Comparison of ENCODE assay signal across 20 cellular contexts in the genomic region with DNA sequence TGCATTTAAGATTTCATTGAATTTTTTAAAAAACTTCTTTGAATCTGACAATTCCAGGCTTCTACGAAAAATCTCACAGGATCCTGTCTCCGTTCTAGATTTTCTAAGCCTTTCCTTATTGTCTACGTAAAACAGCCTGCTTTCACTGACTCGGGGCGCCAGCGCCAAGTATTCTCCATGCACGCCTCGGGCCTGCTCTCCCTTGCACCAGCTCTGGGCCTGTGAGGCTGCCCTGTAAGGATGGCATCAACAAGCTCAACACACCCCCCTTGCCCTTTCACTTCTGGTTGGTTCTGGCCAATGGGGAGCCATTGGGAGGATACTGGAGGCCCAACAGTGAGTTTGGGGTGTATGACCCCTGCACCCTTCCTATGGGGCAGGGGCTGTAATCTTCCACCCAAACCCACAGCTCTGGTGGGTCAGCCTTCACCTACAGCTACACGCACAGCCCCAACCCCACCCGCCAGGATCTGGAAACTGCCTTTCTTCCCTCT. TPM values are rescaled to one million over a fixed set of nuclear protein-coding genes. Genes with fewer than 3 reads are reported as not detected.
DNase-seq lines count a peak whose midpoint lies in the region; ATAC-seq, FAIRE-seq and TF ChIP-seq lines count a peak whose summit lies in the region.
"Had no signal": no experiment of that assay in that cellular context is flagged by ENCODE, and none has a peak within 500 bp of the region (broad histone marks: within the 10 kb centered on the region; RNA-seq: fewer than 3 reads in every experiment).

No MANE protein-coding gene starts in this region.

- ATAC-seq in aorta (ENCODE audit: low FRiP score), result no peak
- ATAC-seq: A549 had no signal

- no peak for TF ChIP-seq POLR2A in vagina (IDR thresholded peaks at IDR 0.05)

- peaks cover 7% of the 10 kb centered on the region for H3K36me3 ChIP-seq in right atrium auricular region
- peaks cover 0 to 12% of the 10 kb centered on the region in 2 donors for H3K36me3 ChIP-seq in vagina
- peaks cover 0 to 3% of the 10 kb centered on the region in 2 donors for H3K36me3 ChIP-seq in aorta (ENCODE audit: control insufficient read depth in 1 of 2, insufficient read depth in 2 of 2, low read length in 1 of 2)
- H3K36me3 ChIP-seq: Peyer's patch had no signal

- H3K27ac Mint-ChIP-seq in osteocyte (ENCODE audit: unreplicated experiment), result no peak overlapping the region
- H3K27ac Mint-ChIP-seq: B cell, CD14-positive monocyte had no signal

- DNase-seq in right atrium auricular region (ENCODE audit: low spot score) (peak; percentile 30), cardiac septum (ENCODE audit: low spot score) (no peak), ecto neural progenitor cell (ENCODE audit: low spot score) (peak; percentile 28), osteocyte (ENCODE audit: extremely low spot score, unreplicated experiment) (peak; percentile 69), vagina (ENCODE audit: extremely low spot score in 2 of 2) (peak; percentile 60 to 92), urothelium cell line (ENCODE audit: low spot score) (no peak), SW 1271 (lab: John Stamatoyannopoulos, UW) (no peak), aorta (no peak)
- DNase-seq: DMS79, KG1, NCI-H1092 treated with DMSO at 0.1 percent for 48 hours, NCI-H2029 treated with DMSO at 0.1 percent for 48 hours, NCI-H226, NCI-H524 had no signal

- H3K4me3 Mint-ChIP-seq in osteocyte (ENCODE audit: unreplicated experiment), result no peak overlapping the region
- H3K4me3 Mint-ChIP-seq: B cell, CD14-positive monocyte had no signal

- H3K4me1 ChIP-seq in right atrium auricular region, result no peaks in the 10 kb centered on the region
- no peaks in the 10 kb centered on the region for H3K4me1 ChIP-seq in vagina
- no peaks in the 10 kb centered on the region for H3K4me1 ChIP-seq in aorta (ENCODE audit: control insufficient read depth in 1 of 2, insufficient read depth in 2 of 2, low read length in 2 of 2)
- H3K4me1 ChIP-seq: A549, Peyer's patch had no signal

- H3K9me3 ChIP-seq in right atrium auricular region, result no peaks in the 10 kb centered on the region
- no peaks in the 10 kb centered on the region for H3K9me3 ChIP-seq in vagina
- no peaks in the 10 kb centered on the region for H3K9me3 ChIP-seq in aorta (ENCODE audit: control insufficient read depth, low read length)
- H3K9me3 ChIP-seq: A549, Peyer's patch had no signal

- peaks cover 24% of the 10 kb centered on the region for H3K36me3 Mint-ChIP-seq in osteocyte (ENCODE audit: unreplicated experiment)

- no peaks in the 10 kb centered on the region for H3K4me1 Mint-ChIP-seq in osteocyte (ENCODE audit: unreplicated experiment)
- H3K4me1 Mint-ChIP-seq: B cell, CD14-positive monocyte had no signal

- no peaks in the 10 kb centered on the region for H3K27me3 Mint-ChIP-seq in osteocyte (ENCODE audit: unreplicated experiment)
- H3K27me3 Mint-ChIP-seq: B cell had no signal

- H3K27me3 ChIP-seq in right atrium auricular region (no peaks in the 10 kb centered on the region), vagina (no peaks in the 10 kb centered on the region), aorta (ENCODE audit: control insufficient read depth in 1 of 2, insufficient read depth in 2 of 2, low read length in 1 of 2) (no peaks in the 10 kb centered on the region)
- H3K27me3 ChIP-seq: Peyer's patch had no signal

- intact Hi-C loops in cardiac septum (cut with DNase I) (no loop called here), vagina (cut with DNase I) (no loop called here), aorta (cut with DNase I) (no loop called here)

- 97 to 98% methylated on average over 10 of the region's 10 CpGs for WGBS in aorta, 2 donors

- H3K27ac ChIP-seq in right atrium auricular region (no peak overlapping the region), vagina (no peak overlapping the region), aorta (ENCODE audit: low read depth in 1 of 2, low read length in 2 of 2) (no peak overlapping the region)
- H3K27ac ChIP-seq: A549, Peyer's patch had no signal

- H3K9me3 Mint-ChIP-seq in osteocyte (ENCODE audit: unreplicated experiment), result peaks cover 8% of the 10 kb centered on the region

- H3K4me3 ChIP-seq in right atrium auricular region, result no peak overlapping the region
- H3K4me3 ChIP-seq in vagina, result no peak overlapping the region
- H3K4me3 ChIP-seq in aorta (ENCODE audit: low read length in 2 of 2), result no peak overlapping the region
- H3K4me3 ChIP-seq: A549, Peyer's patch had no signal

- TF ChIP-seq CTCF in right atrium auricular region (IDR thresholded peaks at IDR 0.05) (no peak), osteocyte (IDR thresholded peaks at IDR 0.05) (no peak), vagina (IDR thresholded peaks at IDR 0.05) (no peak)

- FAIRE-seq in urothelium cell line (lab: Jason Lieb, UNC), result no peak
- FAIRE-seq: A549, GM19239, HTR-8/SVneo had no signal

RNA-seq across cellular contexts. Expression of gene SLC41A3, which starts 47.8 kb away (rescaled TPM):
- 10 to 100 TPM; 34.1 to 39.6 TPM for total RNA-seq in right atrium auricular region
- total RNA-seq in cardiac septum, result 35.6 TPM
- 80.6 and 89.2 TPM in 2 replicates for total RNA-seq in osteocyte
- total RNA-seq in vagina, result 62.9 TPM
- total RNA-seq in aorta, result 10 to 100 TPM; 62.1 to 71.4 TPM
- 10 to 100 TPM; 32.6 to 71.4 TPM for polyA plus RNA-seq in aorta

Comparison
In these comparisons a context has a peak if more than half of its experiments do, and no peak if none do; other contexts are left out.
1. DNase-seq: peak in right atrium auricular region (single experiment), ecto neural progenitor cell (single experiment), osteocyte (single experiment) and vagina (2 of 2); none in cardiac septum (single experiment), urothelium cell line (single experiment), SW 1271 (0 of 2) and aorta (0 of 2).